In genomic region chr6:123802697-123803455, GRCh38 we compare ENCODE assay signal across 8 cellular contexts. TPM values are rescaled to one million over a fixed set of nuclear protein-coding genes. Genes with fewer than 3 reads are reported as not detected.
DNase-seq lines count a peak whose midpoint lies in the region; ATAC-seq, FAIRE-seq and TF ChIP-seq lines count a peak whose summit lies in the region.

No MANE protein-coding gene starts in this region.

- FAIRE-seq in endometrium (lab: Jason Lieb, UNC), result peak; percentile 41

- H3K4me2 ChIP-seq in mesenchymal stem cell (ENCODE audit: low read length, poor library complexity, severe bottlenecking), result peak overlapping the region; percentile 100

- no peak overlapping the region for H2AK5ac ChIP-seq in mesenchymal stem cell (ENCODE audit: low read length, severe bottlenecking)

- no peaks in the 10 kb centered on the region for H3K9me3 ChIP-seq in CD4-positive, alpha-beta T cell (ENCODE audit: control insufficient read depth, low read length)
- no peaks in the 10 kb centered on the region for H3K9me3 ChIP-seq in mesenchymal stem cell (ENCODE audit: control insufficient read depth, low read length)

- H3K4ac ChIP-seq in mesenchymal stem cell (ENCODE audit: low read depth in 1 of 2, low read length in 2 of 2), result no peak overlapping the region

- H2BK120ac ChIP-seq in mesenchymal stem cell (ENCODE audit: low read depth, low read length), result no peak overlapping the region

- peak overlapping the region; percentile 70 to 77 for H3K4me3 ChIP-seq in mesenchymal stem cell (ENCODE audit: insufficient read depth in 1 of 2, low read depth in 1 of 2, low read length in 2 of 2)

- ATAC-seq in CD4-positive, alpha-beta T cell (ENCODE audit: poor library complexity), result peak; percentile 55
- peak; percentile 95 for ATAC-seq in GM19438 (IDR thresholded peaks at IDR 0.05; ENCODE audit: low read depth, unreplicated experiment)
- ATAC-seq in HG03558 (IDR thresholded peaks at IDR 0.05; ENCODE audit: extremely low read depth, unreplicated experiment), result peak; percentile 95

- no peaks in the 10 kb centered on the region for H3K36me3 Mint-ChIP-seq in CD4-positive, alpha-beta T cell (ENCODE audit: low read depth)

- H3K9me3 Mint-ChIP-seq in CD4-positive, alpha-beta T cell, result no peaks in the 10 kb centered on the region

- CTCF ChIA-PET in CD4-positive, alpha-beta T cell (lab: Charles Lee), result interaction anchor here (0.5 to 1.3 kb wide), 4 partner anchors 8 to 1311 kb away, joined by 3 to 6 read pairs (median 4); no protein-coding TSS in a partner anchor

- H3K79me1 ChIP-seq in mesenchymal stem cell (replicated peaks; ENCODE audit: low read length, poor library complexity, severe bottlenecking), result no peaks in the 10 kb centered on the region

- H3K9ac ChIP-seq in mesenchymal stem cell (ENCODE audit: low read length), result no peak overlapping the region

- POLR2A ChIA-PET in CD4-positive, alpha-beta T cell (lab: Charles Lee), result no interaction called here

- peaks cover 13% of the 10 kb centered on the region for H3K4me1 Mint-ChIP-seq in CD4-positive, alpha-beta T cell (ENCODE audit: low read depth)

- no peak overlapping the region for H2BK12ac ChIP-seq in mesenchymal stem cell (ENCODE audit: low read length in 2 of 2)

- H2BK15ac ChIP-seq in mesenchymal stem cell (ENCODE audit: low read depth, poor library complexity, severe bottlenecking), result no peak overlapping the region

- H4K91ac ChIP-seq in mesenchymal stem cell (ENCODE audit: low read length), result no peak overlapping the region

- no peak overlapping the region for H3K27ac ChIP-seq in CD4-positive, alpha-beta T cell (ENCODE audit: low read depth, low read length)
- H3K27ac ChIP-seq in mesenchymal stem cell (ENCODE audit: low read length, poor library complexity, severe bottlenecking), result no peak overlapping the region

- no peak overlapping the region for H4K8ac ChIP-seq in mesenchymal stem cell (ENCODE audit: low read length)

- no peak overlapping the region for H3K27ac Mint-ChIP-seq in CD4-positive, alpha-beta T cell

- intact Hi-C loops in CD4-positive, alpha-beta T cell (cut with DNase I, micrococcal nuclease), result loop anchor here (1.0 to 5.0 kb wide), 2 partner anchors 1311 to 1314 kb away; no protein-coding TSS in a partner anchor

- no peak overlapping the region for H3K4me3 Mint-ChIP-seq in CD4-positive, alpha-beta T cell

- H3K18ac ChIP-seq in mesenchymal stem cell (ENCODE audit: low read depth in 1 of 2, low read length in 2 of 2), result peak overlapping the region in 1 of 2 experiments; percentile 77

- 1% methylated on average over 51 of the region's 60 CpGs for WGBS in mesenchymal stem cell

- no peaks in the 10 kb centered on the region for H3K36me3 ChIP-seq in mesenchymal stem cell (ENCODE audit: control insufficient read depth in 1 of 2, insufficient read depth in 2 of 2, low read depth in 1 of 2, low read length in 2 of 2)

- no peak overlapping the region for H2BK5ac ChIP-seq in mesenchymal stem cell (ENCODE audit: low read depth, low read length, poor library complexity, severe bottlenecking)

- peak in 9 of 10 experiments; percentile 8 to 51 (median 29) for DNase-seq in CD4-positive, alpha-beta T cell
- DNase-seq in NCI-H69 (lab: John Stamatoyannopoulos, UW), result peak; percentile 98
- peak; percentile 1 to 2 for DNase-seq in activated CD8-positive, alpha-beta memory T cell treated with anti-CD3 and anti-CD28 coated beads for 4 hours (ENCODE audit: low read depth in 2 of 2)
- peak; percentile 79 for DNase-seq in mesenchymal stem cell
- DNase-seq in stimulated activated CD8-positive, alpha-beta memory T cell treated with anti-CD3 and anti-CD28 coated beads, Interleukin-12 subunit alpha, Interleukin-12 subunit beta, amount 100 ng/mL, for 24 hours (ENCODE audit: extremely low read depth), result peak; percentile 22

- H3K27me3 ChIP-seq in CD4-positive, alpha-beta T cell (ENCODE audit: control insufficient read depth, insufficient read depth, low read length), result peaks cover 36% of the 10 kb centered on the region
- H3K27me3 ChIP-seq in mesenchymal stem cell (ENCODE audit: control insufficient read depth in 1 of 2, insufficient read depth in 1 of 2, low read length in 2 of 2), result peaks cover 11 to 53% of the 10 kb centered on the region in 2 experiments

- peaks cover 8% of the 10 kb centered on the region for H3K4me1 ChIP-seq in mesenchymal stem cell (ENCODE audit: control insufficient read depth, insufficient read depth, low read depth, low read length)

- no peak overlapping the region for H3K14ac ChIP-seq in mesenchymal stem cell (ENCODE audit: low read length in 2 of 2)

- peaks cover 79% of the 10 kb centered on the region for H3K27me3 Mint-ChIP-seq in CD4-positive, alpha-beta T cell

- peak overlapping the region; percentile 6 for H2AFZ ChIP-seq in mesenchymal stem cell (ENCODE audit: low read depth, low read length)

- TF ChIP-seq CTCF in CD4-positive, alpha-beta T cell (IDR thresholded peaks at IDR 0.05), result peak; percentile 61

- peak overlapping the region in 1 of 2 experiments; percentile 14 for H3K23ac ChIP-seq in mesenchymal stem cell (ENCODE audit: low read length in 2 of 2)

RNA-seq across cellular contexts. Expression of gene NKAIN2, which starts 0.8 kb away (rescaled TPM):
- not detected for total RNA-seq in CD4-positive, alpha-beta T cell
- 0.83 TPM for polyA plus RNA-seq in mesenchymal stem cell (2013, experiment 1 of 2)
- 0.78 TPM for polyA plus RNA-seq in mesenchymal stem cell (2013, experiment 2 of 2)

Comparison
In these comparisons a context has a peak if more than half of its experiments do, and no peak if none do; other contexts are left out.
1. DNase-seq: peak in every context shown above with its lines; median percentile 98 in NCI-H69; 79 in mesenchymal stem cell; 29 in CD4-positive, alpha-beta T cell; 22 in stimulated activated CD8-positive, alpha-beta memory T cell treated with anti-CD3 and anti-CD28 coated beads, Interleukin-12 subunit alpha, Interleukin-12 subunit beta, amount 100 ng/mL, for 24 hours; 2 in activated CD8-positive, alpha-beta memory T cell treated with anti-CD3 and anti-CD28 coated beads for 4 hours.